ENCODE assay signal across 13 cellular contexts in genomic region chrX:154607976-154608375, GRCh38. TPM values are rescaled to one million over a fixed set of nuclear protein-coding genes. Genes with fewer than 3 reads are reported as not detected.
A peak's percentile ranks its signal among the peaks of the same experiment; 100 is the strongest.
DNase-seq lines count a peak whose midpoint lies in the region; TF ChIP-seq lines count a peak whose summit lies in the region.
"Not testable (repeated sequence)": the region's sequence is repeated elsewhere in the genome, so short reads cannot be mapped to it uniquely, and the experiment has no call there.
"Had no signal": no experiment of that assay in that cellular context is flagged by ENCODE, and none has a peak within 500 bp of the region (broad histone marks: within the 10 kb centered on the region; RNA-seq: fewer than 3 reads in every experiment).

No MANE protein-coding gene starts in this region.

- H3K27ac Mint-ChIP-seq in chondrocyte (ENCODE audit: unreplicated experiment); osteocyte (ENCODE audit: unreplicated experiment): not testable (repeated sequence)

- not testable (repeated sequence) for TF ChIP-seq RAD21 in Ishikawa (IDR thresholded peaks at IDR 0.05; ENCODE audit: low read depth)

- H3K9me3 Mint-ChIP-seq in chondrocyte (ENCODE audit: low read depth) = peaks cover 13% of the 10 kb centered on the region
- not testable (repeated sequence) for H3K9me3 Mint-ChIP-seq in osteocyte (ENCODE audit: unreplicated experiment)

- not testable (repeated sequence) for H3K36me3 Mint-ChIP-seq in chondrocyte (ENCODE audit: low read depth); osteocyte (ENCODE audit: unreplicated experiment)

- not testable (repeated sequence) for TF ChIP-seq CTCF in VCaP (conservative IDR thresholded peaks at IDR 0.05); chondrocyte (IDR thresholded peaks at IDR 0.05); osteocyte (IDR thresholded peaks at IDR 0.05)

- intact Hi-C loops in cardiac septum (cut with DNase I) = not testable (repeated sequence)

- not testable (repeated sequence) for TF ChIP-seq EP300 in Ishikawa (IDR thresholded peaks at IDR 0.05; ENCODE audit: borderline replicate concordance)

- not testable (repeated sequence) for H3K27me3 Mint-ChIP-seq in chondrocyte (ENCODE audit: low read depth); osteocyte (ENCODE audit: unreplicated experiment)

- H3K27ac ChIP-seq in VCaP = peak overlapping the region; percentile 75

- H3K4me1 Mint-ChIP-seq in chondrocyte (ENCODE audit: low read depth) (peaks cover 17% of the 10 kb centered on the region), osteocyte (ENCODE audit: unreplicated experiment) (peaks cover 16% of the 10 kb centered on the region)

- not testable (repeated sequence) for H3K4me3 Mint-ChIP-seq in chondrocyte (ENCODE audit: unreplicated experiment); osteocyte (ENCODE audit: unreplicated experiment)

- DNase-seq in chondrocyte (ENCODE audit: low spot score) (peak; percentile 52), cardiac septum (ENCODE audit: low spot score) (peak; percentile 66), mesenteric fat pad (ENCODE audit: low spot score) (peak; percentile 65), osteocyte (ENCODE audit: extremely low spot score, unreplicated experiment) (peak; percentile 69)

TF ChIP-seq in Ishikawa, 13 proteins besides CTCF, POLR2A, EP300 and RAD21:
- TF ChIP-seq EGR1 (IDR thresholded peaks at IDR 0.05) = 0 out of 2 replicates have a peak, but pooled peaks have one; percentile 19

RNA-seq across cellular contexts. Expression of gene CTAG1B, which starts 11.1 kb away (rescaled TPM):
- total RNA-seq in chondrocyte (not detected in 3 replicates), cardiac septum (not detected), mesenteric fat pad (not detected), osteocyte (not detected in 2 replicates)
- total RNA-seq: A673; CD4-positive, alpha-beta memory T cell; CD4-positive, CD25-positive, alpha-beta regulatory T cell; CD8-positive, alpha-beta memory T cell; Daoy; G401; GM12878 had no signal

RNA-seq across cellular contexts. Expression of gene CTAG1A, which starts 23.0 kb away (rescaled TPM):
- total RNA-seq in chondrocyte (not detected in 3 replicates), cardiac septum (not detected), mesenteric fat pad (not detected), osteocyte (not detected in 2 replicates)
- total RNA-seq: A673; CD4-positive, alpha-beta memory T cell; CD4-positive, CD25-positive, alpha-beta regulatory T cell; CD8-positive, alpha-beta memory T cell; Daoy; G401; GM12878 had no signal

RNA-seq across cellular contexts. Expression of gene CTAG2, which starts 45.4 kb away (rescaled TPM):
- total RNA-seq in chondrocyte (not detected in 3 replicates), cardiac septum (not detected), mesenteric fat pad (not detected), osteocyte (not detected in 2 replicates)
- total RNA-seq: A673; CD4-positive, alpha-beta memory T cell; CD4-positive, CD25-positive, alpha-beta regulatory T cell; G401; GM12878 had no signal

Comparison
In these comparisons a context has a peak if more than half of its experiments do, and no peak if none do; other contexts are left out.
1. Peak in every context shown above with its lines: DNase-seq and H3K27ac ChIP-seq.